In the genomic region with DNA sequence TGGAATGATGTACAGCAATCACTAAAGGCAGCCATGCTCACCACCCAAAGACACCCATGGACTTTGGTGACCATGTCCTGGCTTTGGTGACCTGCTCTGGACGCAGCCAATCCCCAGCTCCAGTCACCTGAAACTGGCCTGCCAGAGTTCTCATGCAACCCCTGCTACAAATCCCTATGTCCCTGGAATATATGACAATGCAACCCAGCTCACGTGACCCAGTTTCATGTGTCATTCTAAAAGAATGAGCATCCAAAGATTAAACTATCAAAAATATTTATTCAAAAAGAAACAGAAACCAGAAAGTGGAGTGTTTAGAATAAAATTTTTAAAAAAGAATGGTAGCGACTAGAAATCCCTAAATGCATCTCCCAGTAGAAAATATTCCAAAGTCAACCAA, we compare ENCODE assay signal across 21 cellular contexts.
DNase-seq lines count a peak whose midpoint lies in the region; ATAC-seq and TF ChIP-seq lines count a peak whose summit lies in the region.
"Had no signal": no experiment of that assay in that cellular context is flagged by ENCODE, and none has a peak within 500 bp of the region (broad histone marks: within the 10 kb centered on the region; RNA-seq: fewer than 3 reads in every experiment).

No MANE protein-coding gene starts in this region.

- H3K9me2 ChIP-seq in GM23248 (ENCODE audit: insufficient read depth), result no peaks in the 10 kb centered on the region

- no peak for ATAC-seq in HG03460 (IDR thresholded peaks at IDR 0.05; ENCODE audit: unreplicated experiment)
- no peak for ATAC-seq in GM21526 (IDR thresholded peaks at IDR 0.05; ENCODE audit: low FRiP score, unreplicated experiment)
- ATAC-seq: body of pancreas, esophagus mucosa, HepG2 had no signal

- in situ Hi-C loops in GM23248 (cut with MboI), result no loop called here

- H3K4me1 ChIP-seq in GM23248 (ENCODE audit: insufficient read depth), result peaks cover 22% of the 10 kb centered on the region
- peaks cover 7% of the 10 kb centered on the region for H3K4me1 ChIP-seq in adipocyte (ENCODE audit: control insufficient read depth, insufficient read depth, low read length)
- H3K4me1 ChIP-seq: body of pancreas, prostate gland, stomach, transverse colon had no signal

- no peaks in the 10 kb centered on the region for H3K9me3 ChIP-seq in GM23248 (ENCODE audit: low read depth)
- no peaks in the 10 kb centered on the region for H3K9me3 ChIP-seq in adipocyte (ENCODE audit: control insufficient read depth, low read length)
- H3K9me3 ChIP-seq: body of pancreas, prostate gland, stomach, transverse colon had no signal

- no peaks in the 10 kb centered on the region for H3F3A ChIP-seq in GM23248 (ENCODE audit: insufficient read depth)

- 56 to 57% methylated on average over 3 of the region's 3 CpGs for WGBS in GM23248 (ENCODE audit: low coverage in 1 of 2, low lambda C conversion rate in 2 of 2, missing lambda C conversion rate in 2 of 2), 2 experiments

- H3K79me2 ChIP-seq in GM23248 (ENCODE audit: insufficient read depth), result no peaks in the 10 kb centered on the region

- H3K9ac ChIP-seq in GM23248 (no peak overlapping the region), adipocyte (ENCODE audit: low read length) (no peak overlapping the region)

- no peaks in the 10 kb centered on the region for H3K36me3 ChIP-seq in GM23248 (ENCODE audit: low read depth)
- no peaks in the 10 kb centered on the region for H3K36me3 ChIP-seq in adipocyte (ENCODE audit: control insufficient read depth, insufficient read depth, low read length, severe bottlenecking)
- H3K36me3 ChIP-seq: prostate gland, stomach, transverse colon had no signal

- no peak overlapping the region for H3K27ac ChIP-seq in GM23248
- H3K27ac ChIP-seq: body of pancreas, HL-60, prostate gland, stomach, transverse colon had no signal

- no peaks in the 10 kb centered on the region for H4K20me1 ChIP-seq in GM23248 (ENCODE audit: insufficient read depth)

- no peak overlapping the region for H2AFZ ChIP-seq in GM23248

- H3K4me3 ChIP-seq in GM23248 (0 out of 2 replicates have a peak overlapping the region, but pooled peaks have one; percentile 17), adipocyte (ENCODE audit: low read length) (no peak overlapping the region), fibroblast of mammary gland (ENCODE audit: control insufficient read depth, low read depth, low read length) (no peak overlapping the region)
- H3K4me3 ChIP-seq: body of pancreas, prostate gland, stomach, transverse colon had no signal

- DNase-seq in GM23248, result peak; percentile 69
- peak; percentile 62 for DNase-seq in adipocyte (ENCODE audit: low read depth)
- peak; percentile 55 for DNase-seq in fibroblast of mammary gland (ENCODE audit: low read depth)
- DNase-seq in stromal cell of bone marrow (ENCODE audit: low read depth), result peak; percentile 24
- DNase-seq in NCI-H1436 (lab: John Stamatoyannopoulos, UW), result no peak
- DNase-seq: body of pancreas; effector memory CD4-positive, alpha-beta T cell; mammary epithelial cell; NCI-H1092; NCI-H187 treated with DMSO at 0.1 percent for 48 hours; NCI-H526; RPMI8226; stimulated activated CD8-positive, alpha-beta memory T cell treated with anti-CD3 and anti-CD28 coated beads, Interleukin-4, amount 100 ng/mL, for 48 hours; stomach; transverse colon had no signal

- H3K27me3 ChIP-seq in GM23248 (replicated peaks; ENCODE audit: insufficient read depth), result no peaks in the 10 kb centered on the region
- peaks cover 2% of the 10 kb centered on the region for H3K27me3 ChIP-seq in adipocyte (replicated peaks; ENCODE audit: control insufficient read depth, insufficient read depth, low read length)
- H3K27me3 ChIP-seq: body of pancreas, stomach, transverse colon had no signal

- H3K4me2 ChIP-seq in GM23248 (ENCODE audit: unreplicated experiment), result peak overlapping the region; percentile 24

- TF ChIP-seq CTCF in fibroblast of mammary gland (conservative IDR thresholded peaks at IDR 0.05; ENCODE audit: control insufficient read depth, insufficient read depth, low read depth, low read length), result no peak
